ENCODE assay signal across 13 cellular contexts in the genomic region with DNA sequence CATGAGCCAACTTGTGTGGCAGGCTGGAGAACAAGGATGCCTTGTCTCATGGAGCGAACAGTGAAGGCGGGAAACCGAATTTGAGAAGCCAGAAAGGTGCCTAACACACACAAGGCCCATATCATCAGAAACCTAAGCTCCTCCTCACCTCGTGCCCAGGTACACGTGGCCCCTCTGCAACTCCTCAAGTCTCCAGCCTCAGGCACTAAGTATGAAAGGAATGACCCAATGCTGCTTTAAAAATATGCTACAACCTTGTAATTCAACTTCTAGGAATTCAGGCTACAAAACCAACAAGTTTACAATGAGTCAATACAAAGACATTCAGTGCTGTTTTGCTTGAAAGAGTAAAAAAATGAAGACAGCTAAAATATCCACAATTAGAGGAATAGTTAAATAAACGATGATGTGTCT.
A peak's percentile ranks its signal among the peaks of the same experiment; 100 is the strongest.
DNase-seq lines count a peak whose midpoint lies in the region; ATAC-seq and TF ChIP-seq lines count a peak whose summit lies in the region.
"Had no signal": no experiment of that assay in that cellular context is flagged by ENCODE, and none has a peak within 500 bp of the region (broad histone marks: within the 10 kb centered on the region; RNA-seq: fewer than 3 reads in every experiment).

No MANE protein-coding gene starts in this region.

- H3K36me3 Mint-ChIP-seq in HFFc6 (ENCODE audit: low read depth): peaks cover 45% of the 10 kb centered on the region

- no peak for ATAC-seq in GM21390 (IDR thresholded peaks at IDR 0.05; ENCODE audit: unreplicated experiment)
- ATAC-seq in GM21576 (IDR thresholded peaks at IDR 0.05; ENCODE audit: unreplicated experiment): no peak
- ATAC-seq: gastrocnemius medialis had no signal

- no peaks in the 10 kb centered on the region for H3K36me3 ChIP-seq in kidney epithelial cell (ENCODE audit: control insufficient read depth, insufficient read depth, low read length)
- H3K36me3 ChIP-seq: gastrocnemius medialis, WERI-Rb-1 had no signal

- no peaks in the 10 kb centered on the region for H3K9me3 Mint-ChIP-seq in HFFc6

- no peak overlapping the region for H3K4me3 ChIP-seq in AG04449 (ENCODE audit: low read depth, low read length)
- no peak overlapping the region for H3K4me3 ChIP-seq in astrocyte of the cerebellum (ENCODE audit: low read depth, low read length)
- no peak overlapping the region for H3K4me3 ChIP-seq in kidney epithelial cell (ENCODE audit: low read depth, low read length)
- H3K4me3 ChIP-seq: gastrocnemius medialis had no signal

- H3K27me3 ChIP-seq in kidney epithelial cell (ENCODE audit: control insufficient read depth, insufficient read depth, low read length): no peaks in the 10 kb centered on the region
- H3K27me3 ChIP-seq: gastrocnemius medialis had no signal

- peaks cover 91% of the 10 kb centered on the region for H3K4me1 Mint-ChIP-seq in HFFc6 (ENCODE audit: low read depth)

- TF ChIP-seq CTCF in AG04449 (IDR thresholded peaks at IDR 0.05; ENCODE audit: insufficient read depth, low read length, missing control alignments) (no peak), HFFc6 (IDR thresholded peaks at IDR 0.05) (no peak), astrocyte of the cerebellum (IDR thresholded peaks at IDR 0.05; ENCODE audit: low read depth, low read length, missing control alignments) (no peak), kidney epithelial cell (IDR thresholded peaks at IDR 0.05; ENCODE audit: insufficient read depth, low read length, poor library complexity, severe bottlenecking) (no peak)

- in situ Hi-C loops in astrocyte of the cerebellum (cut with HindIII; ENCODE audit: low sequenced_read_pairs): no loop called here

- H3K27ac Mint-ChIP-seq in HFFc6: peak overlapping the region; percentile 82

- peak overlapping the region; percentile 75 for H3K4me3 Mint-ChIP-seq in HFFc6
- H3K4me3 Mint-ChIP-seq: activated naive CD8-positive, alpha-beta T cell treated with anti-CD3 and anti-CD28 coated beads, Interleukin-2, amount 10 ng/mL, durations not matched to agents 7 days and 5 days had no signal

- CTCF ChIA-PET in AG04449 (lab: Yijun Ruan, JAX): no interaction called here

- DNase-seq in AG04449 (ENCODE audit: low read depth, low spot score): peak; percentile 64
- DNase-seq in HFFc6: peak; percentile 83
- DNase-seq in astrocyte of the cerebellum (ENCODE audit: low read depth): peak; percentile 68
- peak; percentile 87 for DNase-seq in kidney epithelial cell (ENCODE audit: low read depth)
- DNase-seq in NCI-H526 treated with DMSO at 0.1 percent for 48 hours (lab: John Stamatoyannopoulos, UW): no peak
- DNase-seq in cortex of kidney (lab: John Stamatoyannopoulos, UW): no peak
- DNase-seq: activated naive CD8-positive, alpha-beta T cell treated with anti-CD3 and anti-CD28 coated beads, Interleukin-2, amount 10 ng/mL, durations not matched to agents 7 days and 5 days; gastrocnemius medialis; MV-4-11; NK-92 treated with Interleukin-12 subunit alpha and Interleukin-12 subunit beta, amount 100 ng/mL, for 24 hours; WERI-Rb-1 had no signal

- peaks cover 5% of the 10 kb centered on the region for H3K27me3 Mint-ChIP-seq in HFFc6 (ENCODE audit: insufficient read depth)
- H3K27me3 Mint-ChIP-seq: activated naive CD8-positive, alpha-beta T cell treated with anti-CD3 and anti-CD28 coated beads, Interleukin-2, amount 10 ng/mL, durations not matched to agents 7 days and 5 days had no signal

- POLR2A ChIA-PET in AG04449 (lab: Yijun Ruan, JAX): interaction anchor here (0.6 to 1.4 kb wide), 4 partner anchors 13 to 303 kb away, joined by 3 to 5 read pairs (median 4); no protein-coding TSS in a partner anchor

Comparison
In these comparisons a context has a peak if more than half of its experiments do, and no peak if none do; other contexts are left out.
1. DNase-seq: peak in AG04449 (single experiment), HFFc6 (single experiment), astrocyte of the cerebellum (single experiment) and kidney epithelial cell (single experiment); none in NCI-H526 treated with DMSO at 0.1 percent for 48 hours (single experiment) and cortex of kidney (single experiment).